8 cellular contexts compared by ENCODE assay signal in the genomic region with DNA sequence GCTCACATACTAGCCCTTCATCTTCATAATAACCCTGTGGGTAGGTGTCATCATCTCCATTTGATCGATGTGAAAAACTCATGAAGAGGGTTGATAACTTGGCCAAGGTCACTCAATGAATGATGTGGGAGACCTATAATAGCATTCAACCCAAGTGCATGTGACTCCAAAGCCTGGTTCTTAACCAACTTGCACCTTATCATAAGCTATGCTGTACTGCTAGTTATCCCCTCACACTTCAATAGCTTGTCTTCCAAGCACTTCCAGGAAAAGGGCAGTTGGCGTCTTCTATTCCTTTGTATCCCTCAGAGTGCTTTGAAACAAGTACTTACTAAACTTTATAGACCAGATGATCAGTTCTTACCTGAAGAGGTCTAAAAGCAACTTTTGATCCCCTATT. TPM values are rescaled to one million over a fixed set of nuclear protein-coding genes. Genes with fewer than 3 reads are reported as not detected.
"Had no signal": no experiment of that assay in that cellular context is flagged by ENCODE, and none has a peak within 500 bp of the region (broad histone marks: within the 10 kb centered on the region; RNA-seq: fewer than 3 reads in every experiment).

No MANE protein-coding gene starts in this region.

- H3K9me3 Mint-ChIP-seq: GM23338, H9, HFFc6, IgD-negative memory B cell had no signal

- ATAC-seq: GM23338, HepG2 had no signal

- H3K4me1 Mint-ChIP-seq: GM23338, H9, IgD-negative memory B cell had no signal

- DNase-seq: H9, HCEC 1CT, HFFc6 had no signal

- H3K27ac Mint-ChIP-seq: GM23338, HFFc6 had no signal

- H3K27me3 Mint-ChIP-seq: IgD-negative memory B cell had no signal

- H3K27ac ChIP-seq: HL-60 had no signal

- H3K4me3 ChIP-seq: GM23338 had no signal

- H3K4me2 ChIP-seq: GM23338 had no signal

- H3K4me3 Mint-ChIP-seq: GM23338, H9, HFFc6, IgD-negative memory B cell had no signal

- H2AFZ ChIP-seq: GM23338 had no signal

RNA-seq across cellular contexts. Expression of gene NOXRED1, which starts 18.9 kb away (rescaled TPM):
- total RNA-seq: GM23338, H9, HT1080 had no signal

RNA-seq across cellular contexts. Expression of gene ISM2, which starts 56.4 kb away (rescaled TPM):
- total RNA-seq: HT1080 had no signal
- polyA plus RNA-seq: IgD-negative memory B cell had no signal
